In genomic region chr7:36747251-36747968, GRCh38 we compare ENCODE assay signal across 12 cellular contexts. TPM values are rescaled to one million over a fixed set of nuclear protein-coding genes. Genes with fewer than 3 reads are reported as not detected.
DNase-seq lines count a peak whose midpoint lies in the region; ATAC-seq and TF ChIP-seq lines count a peak whose summit lies in the region.
"Had no signal": no experiment of that assay in that cellular context is flagged by ENCODE, and none has a peak within 500 bp of the region (broad histone marks: within the 10 kb centered on the region; RNA-seq: fewer than 3 reads in every experiment).

No MANE protein-coding gene starts in this region.

- intact Hi-C loops in activated CD4-positive, alpha-beta T cell treated with anti-CD3 and anti-CD28 coated beads for 36 hours (cut with DNase I, micrococcal nuclease): no loop called here
- intact Hi-C loops in Right ventricle myocardium superior (cut with DNase I): no loop called here

- peaks cover 19% of the 10 kb centered on the region for H3K4me1 Mint-ChIP-seq in activated CD4-positive, alpha-beta T cell treated with anti-CD3 and anti-CD28 coated beads for 36 hours
- H3K4me1 Mint-ChIP-seq: mesothelial cell of epicardium had no signal

- DNase-seq in epithelial cell of esophagus (ENCODE audit: low read depth): peak; percentile 16
- DNase-seq in omental fat pad (ENCODE audit: low spot score): no peak
- DNase-seq in activated CD4-positive, alpha-beta T cell treated with anti-CD3 and anti-CD28 coated beads for 36 hours: no peak
- DNase-seq in Right ventricle myocardium superior: no peak
- DNase-seq: DMS79, Peyer's patch had no signal

- CTCF ChIA-PET in activated CD4-positive, alpha-beta T cell treated with anti-CD3 and anti-CD28 coated beads for 36 hours (lab: Charles Lee): interaction anchor here (0.6 to 1.4 kb wide), 4 partner anchors 11 to 741 kb away, joined by 3 to 4 read pairs (median 4); no protein-coding TSS in a partner anchor

- no peaks in the 10 kb centered on the region for H3K9me3 ChIP-seq in OCI-LY3 (ENCODE audit: insufficient read depth, low read length)
- H3K9me3 ChIP-seq: Peyer's patch, vagina had no signal

- no peaks in the 10 kb centered on the region for H3K36me3 ChIP-seq in OCI-LY3 (replicated peaks; ENCODE audit: low read depth, low read length)
- H3K36me3 ChIP-seq: Peyer's patch, vagina had no signal

- H3K27me3 ChIP-seq in OCI-LY3 (ENCODE audit: low read depth, low read length): peaks cover 6% of the 10 kb centered on the region; the same call in 1 of the 2 replicates
- H3K27me3 ChIP-seq: Peyer's patch, vagina had no signal

- no peak overlapping the region for H2AFZ ChIP-seq in OCI-LY3 (ENCODE audit: low read depth, low read length)

- no peaks in the 10 kb centered on the region for H3K36me3 Mint-ChIP-seq in activated CD4-positive, alpha-beta T cell treated with anti-CD3 and anti-CD28 coated beads for 36 hours (ENCODE audit: low read depth)
- H3K36me3 Mint-ChIP-seq: mesothelial cell of epicardium had no signal

- peak overlapping the region; percentile 63 for H3K4me2 ChIP-seq in OCI-LY3 (ENCODE audit: low read length)

- H3K79me2 ChIP-seq in OCI-LY3 (ENCODE audit: low read length): no peaks in the 10 kb centered on the region

- no peaks in the 10 kb centered on the region for H3K27me3 Mint-ChIP-seq in activated CD4-positive, alpha-beta T cell treated with anti-CD3 and anti-CD28 coated beads for 36 hours

- peak overlapping the region; percentile 56 for H3K9ac ChIP-seq in OCI-LY3 (ENCODE audit: low read length)

- H4K20me1 ChIP-seq in OCI-LY3 (ENCODE audit: insufficient read depth, low read length): no peaks in the 10 kb centered on the region

- H3K4me3 ChIP-seq in OCI-LY3 (ENCODE audit: low read length) (peak overlapping the region; percentile 59), epithelial cell of esophagus (ENCODE audit: low read length) (no peak overlapping the region)
- H3K4me3 ChIP-seq: Peyer's patch, vagina had no signal

- POLR2A ChIA-PET in activated CD4-positive, alpha-beta T cell treated with anti-CD3 and anti-CD28 coated beads for 36 hours (lab: Charles Lee): interaction anchor here (0.6 kb wide), 1 partner anchor 308 kb away, joined by 3 read pairs; no protein-coding TSS in a partner anchor

- H3K27ac Mint-ChIP-seq in activated CD4-positive, alpha-beta T cell treated with anti-CD3 and anti-CD28 coated beads for 36 hours: no peak overlapping the region
- H3K27ac Mint-ChIP-seq: mesothelial cell of epicardium had no signal

- peak overlapping the region; percentile 78 for H3K27ac ChIP-seq in OCI-LY3 (ENCODE audit: low read length)
- H3K27ac ChIP-seq: Peyer's patch, vagina had no signal

- H3K9me3 Mint-ChIP-seq in activated CD4-positive, alpha-beta T cell treated with anti-CD3 and anti-CD28 coated beads for 36 hours (ENCODE audit: low read depth): no peaks in the 10 kb centered on the region

- TF ChIP-seq CTCF in OCI-LY3 (IDR thresholded peaks at IDR 0.05; ENCODE audit: low read depth, low read length) (no peak), epithelial cell of esophagus (IDR thresholded peaks at IDR 0.05; ENCODE audit: insufficient read depth, low read depth, low read length, missing control alignments) (no peak), omental fat pad (IDR thresholded peaks at IDR 0.05) (no peak)

- no peak overlapping the region for H3K4me3 Mint-ChIP-seq in activated CD4-positive, alpha-beta T cell treated with anti-CD3 and anti-CD28 coated beads for 36 hours
- H3K4me3 Mint-ChIP-seq: mesothelial cell of epicardium had no signal

- ATAC-seq in GM18907 (IDR thresholded peaks at IDR 0.05; ENCODE audit: unreplicated experiment) (peak; percentile 37), omental fat pad (ENCODE audit: low FRiP score) (peak; percentile 93), GM21825 (IDR thresholded peaks at IDR 0.05; ENCODE audit: unreplicated experiment) (no peak), Right ventricle myocardium superior (ENCODE audit: poor library complexity) (no peak), HG03045 (IDR thresholded peaks at IDR 0.05; ENCODE audit: unreplicated experiment) (no peak)
- ATAC-seq in activated CD4-positive, alpha-beta T cell treated with anti-CD3 and anti-CD28 coated beads for 36 hours: no peak

- H3K4me1 ChIP-seq in OCI-LY3 (ENCODE audit: low read length): peaks cover 77% of the 10 kb centered on the region
- H3K4me1 ChIP-seq: Peyer's patch, vagina had no signal

RNA-seq across cellular contexts. Expression of gene AOAH, which starts 23.1 kb away (rescaled TPM):
- total RNA-seq in omental fat pad (10 to 100 TPM in 3 of 4 donors, 1 to 10 TPM in 1; 5.8 to 27.9 (median 16.7) TPM), Right ventricle myocardium superior (2.7 TPM)
- total RNA-seq in activated CD4-positive, alpha-beta T cell treated with anti-CD3 and anti-CD28 coated beads for 36 hours: 10 to 100 TPM in 1 of 2 experiments, 1 to 10 TPM in 1; 9.2 to 10.0 TPM

Comparison
In these comparisons a context has a peak if more than half of its experiments do, and no peak if none do; other contexts are left out.
1. ATAC-seq: peak in GM18907 (single experiment) and omental fat pad (single experiment); none in GM21825 (single experiment), activated CD4-positive, alpha-beta T cell treated with anti-CD3 and anti-CD28 coated beads for 36 hours (single experiment), Right ventricle myocardium superior (single experiment) and HG03045 (single experiment).